ENCODE assay signal across 1 cellular context in the genomic region with DNA sequence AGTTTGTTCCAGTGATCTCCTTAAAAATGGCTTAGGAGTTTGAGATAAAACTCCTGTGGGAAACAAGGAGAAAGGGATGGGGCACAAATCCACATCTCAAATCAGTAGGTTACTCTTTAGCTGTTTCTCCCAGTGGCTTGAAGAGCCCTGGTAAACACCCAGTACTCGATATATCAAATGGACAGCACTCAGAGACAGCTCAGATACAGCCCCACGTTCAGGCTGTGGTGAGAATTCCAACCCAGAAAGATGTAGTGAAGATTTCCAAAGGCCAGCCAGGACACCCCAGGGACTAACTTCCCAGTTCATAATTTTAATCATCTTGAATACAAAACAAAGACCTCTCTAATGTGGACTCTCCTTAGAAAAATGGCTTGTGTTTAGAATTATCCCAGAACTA.
A peak's percentile ranks its signal among the peaks of the same experiment; 100 is the strongest.
TF ChIP-seq lines count a peak whose summit lies in the region.

No MANE protein-coding gene starts in this region.

TF ChIP-seq in HepG2, 621 proteins besides CTCF, POLR2A, EP300 and RAD21:
- TF ChIP-seq REPIN1 (CRISPR knock-in tag; IDR thresholded peaks at IDR 0.05; ENCODE audit: borderline replicate concordance, low read depth) (no peak), CBX5 (CRISPR knock-in tag; IDR thresholded peaks at IDR 0.05; ENCODE audit: borderline replicate concordance) (no peak), POLR2AphosphoS5 (IDR thresholded peaks at IDR 0.05; ENCODE audit: low read depth, low read length) (0 out of 2 replicates have a peak, but pooled peaks have one; percentile 0), KLF11 (CRISPR knock-in tag; IDR thresholded peaks at IDR 0.05) (peak; percentile 6; the same call in 1 of the 2 replicates), ZNF205 (CRISPR knock-in tag; IDR thresholded peaks at IDR 0.05) (no peak), ZKSCAN8 (CRISPR knock-in tag; IDR thresholded peaks at IDR 0.05; ENCODE audit: borderline replicate concordance) (no peak), SOX5 (CRISPR knock-in tag; IDR thresholded peaks at IDR 0.05; ENCODE audit: borderline replicate concordance) (no peak), CCDC6 (CRISPR knock-in tag; IDR thresholded peaks at IDR 0.05) (no peak), ZNF121 (CRISPR knock-in tag; IDR thresholded peaks at IDR 0.05) (no peak), SYNCRIP (IDR thresholded peaks at IDR 0.05; ENCODE audit: insufficient read depth, low read depth, low read length) (no peak), ZFP62 (CRISPR knock-in tag; IDR thresholded peaks at IDR 0.05) (no peak), ZNF7 (CRISPR knock-in tag; IDR thresholded peaks at IDR 0.05) (no peak), CC2D1A (CRISPR knock-in tag; IDR thresholded peaks at IDR 0.05) (no peak), ZNF496 (CRISPR knock-in tag; IDR thresholded peaks at IDR 0.05; ENCODE audit: insufficient replicate concordance) (no peak), MBD4 (IDR thresholded peaks at IDR 0.05; ENCODE audit: borderline replicate concordance, low read length) (peak; percentile 36; the same call in 1 of the 2 replicates), BRCA1 (CRISPR knock-in tag; IDR thresholded peaks at IDR 0.05) (no peak), PCBP2 (optimal IDR thresholded peaks at IDR 0.05; ENCODE audit: low read depth, low read length, poor library complexity, severe bottlenecking) (no peak), FOXM1 (CRISPR knock-in tag; IDR thresholded peaks at IDR 0.05) (no peak), RBM22 (optimal IDR thresholded peaks at IDR 0.05; ENCODE audit: low read length) (peak; percentile 90), CBX1 (IDR thresholded peaks at IDR 0.05; ENCODE audit: low read depth) (no peak), STAG1 (CRISPR knock-in tag; IDR thresholded peaks at IDR 0.05) (0 out of 2 replicates have a peak, but pooled peaks have one; percentile 8), ZNF343 (CRISPR knock-in tag; IDR thresholded peaks at IDR 0.05) (no peak), ZNF460 (CRISPR knock-in tag; IDR thresholded peaks at IDR 0.05; ENCODE audit: borderline replicate concordance) (no peak), PHF5A (CRISPR knock-in tag; IDR thresholded peaks at IDR 0.05; ENCODE audit: low read depth, unreplicated experiment) (peak; percentile 11), POLR2G (IDR thresholded peaks at IDR 0.05; ENCODE audit: low read depth, low read length) (0 out of 2 replicates have a peak, but pooled peaks have one; percentile 21), MLLT10 (CRISPR knock-in tag; IDR thresholded peaks at IDR 0.05) (no peak), KDM2A (CRISPR knock-in tag; IDR thresholded peaks at IDR 0.05; ENCODE audit: borderline replicate concordance, low read depth) (0 out of 2 replicates have a peak, but pooled peaks have one; percentile 24), ETV6 (CRISPR knock-in tag; conservative IDR thresholded peaks at IDR 0.05) (no peak), TCF12 (IDR thresholded peaks at IDR 0.05) (no peak), TCF12 (CRISPR knock-in tag; IDR thresholded peaks at IDR 0.05) (no peak), NR3C1 (CRISPR knock-in tag; IDR thresholded peaks at IDR 0.05) (no peak), ZNF160 (CRISPR knock-in tag; IDR thresholded peaks at IDR 0.05) (no peak), NFATC3 (CRISPR knock-in tag; IDR thresholded peaks at IDR 0.05) (no peak), ZNF773 (CRISPR knock-in tag; IDR thresholded peaks at IDR 0.05; ENCODE audit: borderline replicate concordance) (no peak)
- TF ChIP-seq, protein P1, sequence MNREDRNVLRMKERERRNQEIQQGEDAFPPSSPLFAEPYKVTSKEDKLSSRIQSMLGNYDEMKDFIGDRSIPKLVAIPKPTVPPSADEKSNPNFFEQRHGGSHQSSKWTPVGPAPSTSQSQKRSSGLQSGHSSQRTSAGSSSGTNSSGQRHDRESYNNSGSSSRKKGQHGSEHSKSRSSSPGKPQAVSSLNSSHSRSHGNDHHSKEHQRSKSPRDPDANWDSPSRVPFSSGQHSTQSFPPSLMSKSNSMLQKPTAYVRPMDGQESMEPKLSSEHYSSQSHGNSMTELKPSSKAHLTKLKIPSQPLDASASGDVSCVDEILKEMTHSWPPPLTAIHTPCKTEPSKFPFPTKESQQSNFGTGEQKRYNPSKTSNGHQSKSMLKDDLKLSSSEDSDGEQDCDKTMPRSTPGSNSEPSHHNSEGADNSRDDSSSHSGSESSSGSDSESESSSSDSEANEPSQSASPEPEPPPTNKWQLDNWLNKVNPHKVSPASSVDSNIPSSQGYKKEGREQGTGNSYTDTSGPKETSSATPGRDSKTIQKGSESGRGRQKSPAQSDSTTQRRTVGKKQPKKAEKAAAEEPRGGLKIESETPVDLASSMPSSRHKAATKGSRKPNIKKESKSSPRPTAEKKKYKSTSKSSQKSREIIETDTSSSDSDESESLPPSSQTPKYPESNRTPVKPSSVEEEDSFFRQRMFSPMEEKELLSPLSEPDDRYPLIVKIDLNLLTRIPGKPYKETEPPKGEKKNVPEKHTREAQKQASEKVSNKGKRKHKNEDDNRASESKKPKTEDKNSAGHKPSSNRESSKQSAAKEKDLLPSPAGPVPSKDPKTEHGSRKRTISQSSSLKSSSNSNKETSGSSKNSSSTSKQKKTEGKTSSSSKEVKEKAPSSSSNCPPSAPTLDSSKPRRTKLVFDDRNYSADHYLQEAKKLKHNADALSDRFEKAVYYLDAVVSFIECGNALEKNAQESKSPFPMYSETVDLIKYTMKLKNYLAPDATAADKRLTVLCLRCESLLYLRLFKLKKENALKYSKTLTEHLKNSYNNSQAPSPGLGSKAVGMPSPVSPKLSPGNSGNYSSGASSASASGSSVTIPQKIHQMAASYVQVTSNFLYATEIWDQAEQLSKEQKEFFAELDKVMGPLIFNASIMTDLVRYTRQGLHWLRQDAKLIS (CRISPR knock-in tag; IDR thresholded peaks at IDR 0.05), result no peak
- TF ChIP-seq, protein P2, sequence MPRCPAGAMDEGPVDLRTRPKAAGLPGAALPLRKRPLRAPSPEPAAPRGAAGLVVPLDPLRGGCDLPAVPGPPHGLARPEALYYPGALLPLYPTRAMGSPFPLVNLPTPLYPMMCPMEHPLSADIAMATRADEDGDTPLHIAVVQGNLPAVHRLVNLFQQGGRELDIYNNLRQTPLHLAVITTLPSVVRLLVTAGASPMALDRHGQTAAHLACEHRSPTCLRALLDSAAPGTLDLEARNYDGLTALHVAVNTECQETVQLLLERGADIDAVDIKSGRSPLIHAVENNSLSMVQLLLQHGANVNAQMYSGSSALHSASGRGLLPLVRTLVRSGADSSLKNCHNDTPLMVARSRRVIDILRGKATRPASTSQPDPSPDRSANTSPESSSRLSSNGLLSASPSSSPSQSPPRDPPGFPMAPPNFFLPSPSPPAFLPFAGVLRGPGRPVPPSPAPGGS (CRISPR knock-in tag; IDR thresholded peaks at IDR 0.05), result no peak
- TF ChIP-seq, protein P3, sequence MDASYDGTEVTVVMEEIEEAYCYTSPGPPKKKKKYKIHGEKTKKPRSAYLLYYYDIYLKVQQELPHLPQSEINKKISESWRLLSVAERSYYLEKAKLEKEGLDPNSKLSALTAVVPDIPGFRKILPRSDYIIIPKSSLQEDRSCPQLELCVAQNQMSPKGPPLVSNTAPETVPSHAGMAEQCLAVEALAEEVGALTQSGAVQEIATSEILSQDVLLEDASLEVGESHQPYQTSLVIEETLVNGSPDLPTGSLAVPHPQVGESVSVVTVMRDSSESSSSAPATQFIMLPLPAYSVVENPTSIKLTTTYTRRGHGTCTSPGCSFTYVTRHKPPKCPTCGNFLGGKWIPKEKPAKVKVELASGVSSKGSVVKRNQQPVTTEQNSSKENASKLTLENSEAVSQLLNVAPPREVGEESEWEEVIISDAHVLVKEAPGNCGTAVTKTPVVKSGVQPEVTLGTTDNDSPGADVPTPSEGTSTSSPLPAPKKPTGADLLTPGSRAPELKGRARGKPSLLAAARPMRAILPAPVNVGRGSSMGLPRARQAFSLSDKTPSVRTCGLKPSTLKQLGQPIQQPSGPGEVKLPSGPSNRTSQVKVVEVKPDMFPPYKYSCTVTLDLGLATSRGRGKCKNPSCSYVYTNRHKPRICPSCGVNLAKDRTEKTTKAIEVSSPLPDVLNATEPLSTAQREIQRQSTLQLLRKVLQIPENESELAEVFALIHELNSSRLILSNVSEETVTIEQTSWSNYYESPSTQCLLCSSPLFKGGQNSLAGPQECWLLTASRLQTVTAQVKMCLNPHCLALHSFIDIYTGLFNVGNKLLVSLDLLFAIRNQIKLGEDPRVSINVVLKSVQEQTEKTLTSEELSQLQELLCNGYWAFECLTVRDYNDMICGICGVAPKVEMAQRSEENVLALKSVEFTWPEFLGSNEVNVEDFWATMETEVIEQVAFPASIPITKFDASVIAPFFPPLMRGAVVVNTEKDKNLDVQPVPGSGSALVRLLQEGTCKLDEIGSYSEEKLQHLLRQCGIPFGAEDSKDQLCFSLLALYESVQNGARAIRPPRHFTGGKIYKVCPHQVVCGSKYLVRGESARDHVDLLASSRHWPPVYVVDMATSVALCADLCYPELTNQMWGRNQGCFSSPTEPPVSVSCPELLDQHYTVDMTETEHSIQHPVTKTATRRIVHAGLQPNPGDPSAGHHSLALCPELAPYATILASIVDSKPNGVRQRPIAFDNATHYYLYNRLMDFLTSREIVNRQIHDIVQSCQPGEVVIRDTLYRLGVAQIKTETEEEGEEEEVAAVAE (CRISPR knock-in tag; IDR thresholded peaks at IDR 0.05; ENCODE audit: borderline replicate concordance), result no peak
- TF ChIP-seq, protein P4, sequence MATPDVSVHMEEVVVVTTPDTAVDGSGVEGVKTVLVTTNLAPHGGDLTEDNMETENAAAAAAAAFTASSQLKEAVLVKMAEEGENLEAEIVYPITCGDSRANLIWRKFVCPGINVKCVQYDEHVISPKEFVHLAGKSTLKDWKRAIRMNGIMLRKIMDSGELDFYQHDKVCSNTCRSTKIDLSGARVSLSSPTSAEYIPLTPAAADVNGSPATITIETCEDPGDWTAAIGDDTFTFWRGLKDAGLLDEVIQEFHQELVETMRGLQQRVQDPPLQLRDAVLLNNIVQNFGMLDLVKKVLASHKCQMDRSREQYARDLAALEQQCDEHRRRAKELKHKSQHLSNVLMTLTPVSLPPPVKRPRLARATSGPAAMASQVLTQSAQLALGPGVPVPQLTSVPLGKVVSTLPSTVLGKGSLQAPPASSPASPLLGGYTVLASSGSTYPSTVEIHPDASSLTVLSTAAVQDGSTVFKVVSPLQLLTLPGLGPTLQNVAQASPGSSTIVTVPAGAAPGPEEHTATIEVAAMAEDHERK (CRISPR knock-in tag; IDR thresholded peaks at IDR 0.05; ENCODE audit: low read depth), result no peak
- TF ChIP-seq, protein P5, sequence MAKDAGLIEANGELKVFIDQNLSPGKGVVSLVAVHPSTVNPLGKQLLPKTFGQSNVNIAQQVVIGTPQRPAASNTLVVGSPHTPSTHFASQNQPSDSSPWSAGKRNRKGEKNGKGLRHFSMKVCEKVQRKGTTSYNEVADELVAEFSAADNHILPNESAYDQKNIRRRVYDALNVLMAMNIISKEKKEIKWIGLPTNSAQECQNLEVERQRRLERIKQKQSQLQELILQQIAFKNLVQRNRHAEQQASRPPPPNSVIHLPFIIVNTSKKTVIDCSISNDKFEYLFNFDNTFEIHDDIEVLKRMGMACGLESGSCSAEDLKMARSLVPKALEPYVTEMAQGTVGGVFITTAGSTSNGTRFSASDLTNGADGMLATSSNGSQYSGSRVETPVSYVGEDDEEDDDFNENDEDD (CRISPR knock-in tag; IDR thresholded peaks at IDR 0.05; ENCODE audit: borderline replicate concordance), result no peak
- TF ChIP-seq, protein P6, sequence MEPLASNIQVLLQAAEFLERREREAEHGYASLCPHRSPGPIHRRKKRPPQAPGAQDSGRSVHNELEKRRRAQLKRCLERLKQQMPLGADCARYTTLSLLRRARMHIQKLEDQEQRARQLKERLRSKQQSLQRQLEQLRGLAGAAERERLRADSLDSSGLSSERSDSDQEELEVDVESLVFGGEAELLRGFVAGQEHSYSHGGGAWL (CRISPR knock-in tag; IDR thresholded peaks at IDR 0.05), result no peak
